ENCODE assay signal across 8 cellular contexts in the genomic region with DNA sequence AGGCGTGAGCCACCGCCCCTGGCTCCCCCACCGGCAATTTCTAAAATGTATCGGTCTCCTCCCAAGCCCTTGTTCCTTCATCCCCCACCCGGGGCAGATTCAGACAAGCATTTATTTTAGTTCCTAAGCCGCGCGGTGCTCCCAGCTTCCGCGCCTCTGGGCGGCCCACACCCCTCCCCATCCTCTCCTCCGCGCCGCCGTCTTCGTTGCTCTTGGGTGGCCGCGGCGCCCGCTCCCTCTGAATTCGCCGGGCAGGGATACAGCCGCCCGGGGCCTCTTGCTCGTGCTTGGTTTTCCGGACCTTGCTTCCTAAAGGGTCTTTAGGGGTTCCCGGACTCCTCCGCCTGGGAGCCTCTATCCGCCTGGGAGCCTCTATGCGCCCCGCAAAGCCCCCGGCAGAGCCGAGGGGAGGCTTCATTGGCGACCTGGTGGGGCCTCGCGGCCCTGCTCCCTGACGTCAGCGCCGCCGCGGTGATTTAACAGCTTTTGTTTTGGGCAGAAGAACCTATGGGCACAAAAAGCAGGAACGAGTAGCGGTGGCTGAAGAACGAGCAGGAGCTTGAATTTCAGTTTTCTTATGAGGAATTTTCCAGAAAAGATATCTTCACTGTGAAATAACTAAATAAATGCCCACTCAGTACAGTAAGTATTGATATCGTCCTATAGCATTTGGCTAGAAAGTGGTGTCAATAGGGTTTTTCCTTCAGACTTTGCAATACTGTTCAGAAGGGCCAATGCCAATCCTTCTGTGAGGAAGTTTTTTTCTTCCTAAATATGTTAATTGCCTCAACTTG. TPM values are rescaled to one million over a fixed set of nuclear protein-coding genes. Genes with fewer than 3 reads are reported as not detected.
DNase-seq lines count a peak whose midpoint lies in the region; ATAC-seq and TF ChIP-seq lines count a peak whose summit lies in the region.

No MANE protein-coding gene starts in this region.

- DNase-seq in CD14-positive monocyte (ENCODE audit: low spot score) (peak; percentile 73), NCI-H748 (lab: John Stamatoyannopoulos, UW; ENCODE audit: unreplicated experiment) (peak; percentile 86), memory B cell (ENCODE audit: low spot score in 2 of 2) (peak; percentile 61 to 76)
- DNase-seq in activated CD8-positive, alpha-beta memory T cell treated with anti-CD3 and anti-CD28 coated beads for 24 hours, result peak; percentile 92
- peak; percentile 69 to 74 (median 70) for DNase-seq in effector memory CD8-positive, alpha-beta T cell
- peak; percentile 50 for DNase-seq in stimulated activated CD8-positive, alpha-beta memory T cell treated with anti-CD3 and anti-CD28 coated beads, Interleukin-12 subunit alpha, Interleukin-12 subunit beta, amount 100 ng/mL, for 1 hour (ENCODE audit: low read depth)

- intact Hi-C loops in CD14-positive monocyte (cut with micrococcal nuclease), result no loop called here

- H3K27ac Mint-ChIP-seq in CD14-positive monocyte (peak overlapping the region; percentile 95 to 99 (median 98)), memory B cell (peak overlapping the region; percentile 95)
- peak overlapping the region; percentile 98 to 100 for H3K27ac Mint-ChIP-seq in effector memory CD8-positive, alpha-beta T cell

- no peak for TF ChIP-seq CTCF in CD14-positive monocyte (IDR thresholded peaks at IDR 0.05)

- no peaks in the 10 kb centered on the region for H3K27me3 Mint-ChIP-seq in CD14-positive monocyte (ENCODE audit: low read depth in 3 of 3)
- H3K27me3 Mint-ChIP-seq in effector memory CD8-positive, alpha-beta T cell, result no peaks in the 10 kb centered on the region
- H3K27me3 Mint-ChIP-seq in memory B cell, result no peaks in the 10 kb centered on the region

- H3K4me1 Mint-ChIP-seq in CD14-positive monocyte (peaks cover 25% of the 10 kb centered on the region), memory B cell (peaks cover 14% of the 10 kb centered on the region)
- H3K4me1 Mint-ChIP-seq in effector memory CD8-positive, alpha-beta T cell (ENCODE audit: low read depth in 2 of 2), result peaks cover 19 to 28% of the 10 kb centered on the region in 2 donors

- no peaks in the 10 kb centered on the region for H3K9me3 Mint-ChIP-seq in CD14-positive monocyte
- no peaks in the 10 kb centered on the region for H3K9me3 Mint-ChIP-seq in effector memory CD8-positive, alpha-beta T cell
- H3K9me3 Mint-ChIP-seq in memory B cell, result no peaks in the 10 kb centered on the region

- no peaks in the 10 kb centered on the region for H3K36me3 Mint-ChIP-seq in CD14-positive monocyte
- peaks cover 9% of the 10 kb centered on the region for H3K36me3 Mint-ChIP-seq in effector memory CD8-positive, alpha-beta T cell (ENCODE audit: insufficient read depth)
- no peaks in the 10 kb centered on the region for H3K36me3 Mint-ChIP-seq in memory B cell

- peak overlapping the region; percentile 88 to 95 for H3K4me3 Mint-ChIP-seq in CD14-positive monocyte
- H3K4me3 Mint-ChIP-seq in effector memory CD8-positive, alpha-beta T cell, result peak overlapping the region; percentile 94 to 99
- peak overlapping the region; percentile 94 for H3K4me3 Mint-ChIP-seq in memory B cell

- peak; percentile 73 for ATAC-seq in GM19351 (IDR thresholded peaks at IDR 0.05; ENCODE audit: unreplicated experiment)
- ATAC-seq in HG03469 (IDR thresholded peaks at IDR 0.05; ENCODE audit: unreplicated experiment), result peak; percentile 46
- ATAC-seq in effector memory CD8-positive, alpha-beta T cell (replicated peaks), result peak; percentile 80
- peak; percentile 84 for ATAC-seq in memory B cell (ENCODE audit: low read depth)

RNA-seq across cellular contexts. Expression of a gene that starts 37.3 kb away (rescaled TPM):
- polyA plus RNA-seq in CD14-positive monocyte, result 10 to 100 TPM; 35.4 to 35.8 TPM

RNA-seq across cellular contexts. Expression of a gene that starts 37.5 kb away (rescaled TPM):
- polyA plus RNA-seq in CD14-positive monocyte, result not detected

Comparison
In these comparisons a context has a peak if more than half of its experiments do, and no peak if none do; other contexts are left out.
1. Peak in every context shown above with its lines: DNase-seq and ATAC-seq.